13 cellular contexts compared by ENCODE assay signal in the genomic region with DNA sequence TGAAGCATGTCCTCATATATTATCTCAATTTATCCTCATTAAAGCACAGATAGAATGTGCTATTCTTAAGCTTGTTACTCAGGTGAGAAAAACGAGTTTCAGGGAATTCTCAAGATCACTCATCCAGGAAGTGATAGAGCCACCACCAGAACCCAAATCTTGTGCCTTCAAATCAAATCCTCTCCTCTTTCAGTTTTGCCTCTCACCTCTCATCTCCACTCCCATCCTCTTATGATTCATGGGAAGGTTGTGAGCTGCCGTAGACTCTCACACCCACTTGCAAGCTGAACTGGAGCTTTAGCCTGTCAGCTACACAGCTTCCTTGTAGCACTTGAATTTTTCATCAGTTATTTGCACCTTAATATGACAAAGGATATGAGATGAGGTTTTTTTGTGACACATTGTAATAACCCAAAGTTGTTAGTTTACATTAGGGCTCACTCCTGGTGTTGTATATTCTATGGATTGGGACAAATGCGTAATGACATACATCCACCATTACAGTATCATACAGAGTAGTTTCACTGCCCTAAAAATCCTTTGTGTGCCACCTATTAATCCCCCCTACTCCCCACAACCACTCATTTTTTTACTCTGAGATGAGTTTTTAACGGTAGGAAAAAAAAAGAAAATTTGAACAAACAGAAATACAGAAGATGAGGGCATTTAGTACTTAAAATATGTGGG. TPM values are rescaled to one million over a fixed set of nuclear protein-coding genes. Genes with fewer than 3 reads are reported as not detected.
DNase-seq lines count a peak whose midpoint lies in the region; ATAC-seq and TF ChIP-seq lines count a peak whose summit lies in the region.
"Had no signal": no experiment of that assay in that cellular context is flagged by ENCODE, and none has a peak within 500 bp of the region (broad histone marks: within the 10 kb centered on the region; RNA-seq: fewer than 3 reads in every experiment).

No MANE protein-coding gene starts in this region.

- H3K4me1 ChIP-seq in DOHH2 (ENCODE audit: control insufficient read depth, low read length) (peaks cover 72% of the 10 kb centered on the region), adrenal gland (replicated peaks in 1 of 2) (no peaks in the 10 kb centered on the region)
- H3K4me1 ChIP-seq: upper lobe of right lung had no signal

- peak overlapping the region; percentile 62 for H3K4me2 ChIP-seq in DOHH2 (ENCODE audit: low read length)

- H3K27ac ChIP-seq in DOHH2 (ENCODE audit: low read depth, low read length) = no peak overlapping the region
- H3K27ac ChIP-seq in adrenal gland = no peak overlapping the region
- H3K27ac ChIP-seq: upper lobe of right lung had no signal

- H3K4me3 ChIP-seq in DOHH2 (ENCODE audit: low read length) (peak overlapping the region; percentile 27), adrenal gland (no peak overlapping the region)
- H3K4me3 ChIP-seq: upper lobe of right lung had no signal

- peak overlapping the region; percentile 95 for H3K27ac Mint-ChIP-seq in T-helper 2 cell treated with Interferon-gamma antibody and Interleukin-4, amounts not matched to agents 5 μg/mL and 100 μg/mL, for 36 hours
- H3K27ac Mint-ChIP-seq in endothelial cell (ENCODE audit: unreplicated experiment) = no peak overlapping the region

- intact Hi-C loops in head of caudate nucleus (cut with DNase I) (no loop called here), adrenal gland (cut with DNase I) (no loop called here)

- TF ChIP-seq CTCF in DOHH2 (IDR thresholded peaks at IDR 0.05; ENCODE audit: low read depth, low read length, poor library complexity, severe bottlenecking) (no peak), endothelial cell (IDR thresholded peaks at IDR 0.05; ENCODE audit: unreplicated experiment) (no peak), adrenal gland (IDR thresholded peaks at IDR 0.05) (no peak)

- no peaks in the 10 kb centered on the region for H4K20me1 ChIP-seq in DOHH2 (ENCODE audit: control insufficient read depth, insufficient read depth, low read depth, low read length)

- H3K27me3 ChIP-seq in DOHH2 (ENCODE audit: control insufficient read depth, low read length) (no peaks in the 10 kb centered on the region), adrenal gland (no peaks in the 10 kb centered on the region)

- no peaks in the 10 kb centered on the region for H3K27me3 Mint-ChIP-seq in T-helper 2 cell treated with Interferon-gamma antibody and Interleukin-4, amounts not matched to agents 5 μg/mL and 100 μg/mL, for 36 hours (ENCODE audit: low read depth)
- H3K27me3 Mint-ChIP-seq in endothelial cell (ENCODE audit: unreplicated experiment) = peaks cover 4% of the 10 kb centered on the region

- H3K79me2 ChIP-seq in DOHH2 (ENCODE audit: control insufficient read depth, low read length) = no peaks in the 10 kb centered on the region

- H3K36me3 ChIP-seq in DOHH2 (ENCODE audit: control insufficient read depth, low read length) (no peaks in the 10 kb centered on the region), adrenal gland (replicated peaks in 1 of 2) (no peaks in the 10 kb centered on the region)
- H3K36me3 ChIP-seq: upper lobe of right lung had no signal

- H3K9me3 ChIP-seq in DOHH2 (ENCODE audit: control insufficient read depth, insufficient read depth, low read length) = no peaks in the 10 kb centered on the region
- H3K9me3 ChIP-seq in adrenal gland (replicated peaks in 1 of 3) = no peaks in the 10 kb centered on the region
- H3K9me3 ChIP-seq: upper lobe of right lung had no signal

- peak overlapping the region; percentile 83 for H3K4me3 Mint-ChIP-seq in T-helper 2 cell treated with Interferon-gamma antibody and Interleukin-4, amounts not matched to agents 5 μg/mL and 100 μg/mL, for 36 hours
- H3K4me3 Mint-ChIP-seq in endothelial cell (ENCODE audit: unreplicated experiment) = no peak overlapping the region

- ATAC-seq in GM21723 (IDR thresholded peaks at IDR 0.05; ENCODE audit: unreplicated experiment) = peak; percentile 19
- ATAC-seq: upper lobe of right lung had no signal

- peaks cover 9% of the 10 kb centered on the region for H3K9me3 Mint-ChIP-seq in T-helper 2 cell treated with Interferon-gamma antibody and Interleukin-4, amounts not matched to agents 5 μg/mL and 100 μg/mL, for 36 hours
- no peaks in the 10 kb centered on the region for H3K9me3 Mint-ChIP-seq in endothelial cell (ENCODE audit: unreplicated experiment)

- TF ChIP-seq POLR2A in adrenal gland (IDR thresholded peaks at IDR 0.05) = no peak

- WGBS in adrenal gland, 4 donors = 57 to 69% (median 61%) methylated on average over 4 of the region's 4 CpGs

- peaks cover 2% of the 10 kb centered on the region for H3F3A ChIP-seq in DOHH2 (ENCODE audit: control insufficient read depth, insufficient read depth)

- H3K36me3 Mint-ChIP-seq in T-helper 2 cell treated with Interferon-gamma antibody and Interleukin-4, amounts not matched to agents 5 μg/mL and 100 μg/mL, for 36 hours (ENCODE audit: low read depth) = peaks cover 36% of the 10 kb centered on the region
- no peaks in the 10 kb centered on the region for H3K36me3 Mint-ChIP-seq in endothelial cell (ENCODE audit: low read depth, unreplicated experiment)

- no peaks in the 10 kb centered on the region for H3K9me2 ChIP-seq in DOHH2 (replicated peaks; ENCODE audit: control insufficient read depth, low read length)

- peaks cover 79% of the 10 kb centered on the region for H3K4me1 Mint-ChIP-seq in T-helper 2 cell treated with Interferon-gamma antibody and Interleukin-4, amounts not matched to agents 5 μg/mL and 100 μg/mL, for 36 hours (ENCODE audit: low read depth)
- H3K4me1 Mint-ChIP-seq in endothelial cell (ENCODE audit: unreplicated experiment) = peaks cover 14% of the 10 kb centered on the region

- peak; percentile 78 for DNase-seq in T-helper 2 cell treated with Interferon-gamma antibody and Interleukin-4, amounts not matched to agents 5 μg/mL and 100 μg/mL, for 36 hours (ENCODE audit: low spot score)
- peak in 22 of 42 donors; percentile 12 to 77 (median 36) for DNase-seq in head of caudate nucleus
- DNase-seq in epidermal melanocyte (ENCODE audit: insufficient read length, low spot score) = no peak
- no peak for DNase-seq in ureter (ENCODE audit: low spot score)
- no peak for DNase-seq in endothelial cell (ENCODE audit: low spot score)
- no peak for DNase-seq in adrenal gland
- DNase-seq: activated CD8-positive, alpha-beta memory T cell treated with anti-CD3 and anti-CD28 coated beads for 24 hours; C1 segment of cervical spinal cord; kidney glomerular epithelial cell; NCI-H510A treated with DMSO at 0.1 percent for 48 hours; upper lobe of right lung had no signal

RNA-seq across cellular contexts. Expression of gene GPR15, which starts 25.7 kb away (rescaled TPM):
- total RNA-seq in ureter (4.0 TPM), endothelial cell (ENCODE audit: unreplicated experiment) (not detected), adrenal gland (under 1 TPM in 2 of 8 donors, not detected in 6; 0.14 to 0.39 TPM)
- polyA plus RNA-seq in adrenal gland = not detected

RNA-seq across cellular contexts. Expression of gene CLDND1, which starts 34.8 kb away (rescaled TPM):
- total RNA-seq in ureter (90.2 TPM), endothelial cell (ENCODE audit: unreplicated experiment) (118 TPM), adrenal gland (100 to 1,000 TPM in 1 of 8 donors, 10 to 100 TPM in 7; 45.3 to 112 (median 64.2) TPM)
- 10 to 100 TPM; 52.7 to 88.5 (median 61.8) TPM for polyA plus RNA-seq in adrenal gland

RNA-seq across cellular contexts. Expression of gene CPOX, which starts 35.9 kb away (rescaled TPM):
- total RNA-seq in ureter (17.5 TPM), endothelial cell (ENCODE audit: unreplicated experiment) (21.5 TPM), adrenal gland (10 to 100 TPM; 11.0 to 59.8 (median 23.4) TPM)
- 10 to 100 TPM in 2 of 3 donors, 1 to 10 TPM in 1; 9.0 to 15.6 (median 14.3) TPM for polyA plus RNA-seq in adrenal gland

RNA-seq across cellular contexts. Expression of gene OR5K2, which starts 60.0 kb away (rescaled TPM):
- total RNA-seq in ureter = not detected
- total RNA-seq in endothelial cell (ENCODE audit: unreplicated experiment) = not detected
- total RNA-seq in adrenal gland = not detected
- polyA plus RNA-seq in adrenal gland = not detected
- total RNA-seq: upper lobe of right lung had no signal

Comparison
In these comparisons a context has a peak if more than half of its experiments do, and no peak if none do; other contexts are left out.
1. DNase-seq: peak in T-helper 2 cell treated with Interferon-gamma antibody and Interleukin-4, amounts not matched to agents 5 μg/mL and 100 μg/mL, for 36 hours (single experiment) and head of caudate nucleus (22 of 42); none in epidermal melanocyte (single experiment), ureter (single experiment), endothelial cell (single experiment) and adrenal gland (0 of 7).